In genomic region chr1:116496380-116496779, GRCh38 we compare ENCODE assay signal across 10 cellular contexts.
DNase-seq lines count a peak whose midpoint lies in the region; ATAC-seq, FAIRE-seq and TF ChIP-seq lines count a peak whose summit lies in the region.
"Had no signal": no experiment of that assay in that cellular context is flagged by ENCODE, and none has a peak within 500 bp of the region (broad histone marks: within the 10 kb centered on the region; RNA-seq: fewer than 3 reads in every experiment).

No MANE protein-coding gene starts in this region.

- no peaks in the 10 kb centered on the region for H3K9me3 Mint-ChIP-seq in activated CD4-positive, alpha-beta T cell treated with anti-CD3 and anti-CD28 coated beads, Interleukin-2, amount 10 ng/mL, durations not matched to agents 24 days and 14 days

- no peaks in the 10 kb centered on the region for H3K27me3 ChIP-seq in upper lobe of left lung

- peaks cover 19 to 43% (median 32%) of the 10 kb centered on the region in 4 donors for H3K4me1 ChIP-seq in upper lobe of left lung

- H3K36me3 ChIP-seq in upper lobe of left lung, result no peaks in the 10 kb centered on the region

- peak overlapping the region; percentile 52 to 75 (median 64) for H3K27ac ChIP-seq in upper lobe of left lung

- no peak for TF ChIP-seq POLR2A in upper lobe of left lung (IDR thresholded peaks at IDR 0.05)

- intact Hi-C loops in activated CD4-positive, alpha-beta T cell treated with anti-CD3 and anti-CD28 coated beads, Interleukin-2, amount 10 ng/mL, durations not matched to agents 24 days and 14 days (cut with micrococcal nuclease), result loop anchor here (5.0 kb wide), 1 partner anchor 689 kb away; no protein-coding TSS in a partner anchor

- TF ChIP-seq EP300 in upper lobe of left lung (IDR thresholded peaks at IDR 0.05), result no peak

- FAIRE-seq in HTR-8/SVneo (lab: Jason Lieb, UNC), result no peak
- FAIRE-seq: islet of Langerhans had no signal

- WGBS in upper lobe of left lung, 2 donors, result 49 to 58% methylated on average over 3 of the region's 3 CpGs

- peaks cover 33% of the 10 kb centered on the region for H3K4me1 Mint-ChIP-seq in activated CD4-positive, alpha-beta T cell treated with anti-CD3 and anti-CD28 coated beads, Interleukin-2, amount 10 ng/mL, durations not matched to agents 24 days and 14 days

- no peaks in the 10 kb centered on the region for H3K27me3 Mint-ChIP-seq in activated CD4-positive, alpha-beta T cell treated with anti-CD3 and anti-CD28 coated beads, Interleukin-2, amount 10 ng/mL, durations not matched to agents 24 days and 14 days

- peak; percentile 58 for ATAC-seq in left lobe of liver
- peak in 1 of 2 donors; percentile 56 for ATAC-seq in upper lobe of left lung (ENCODE audit: low FRiP score in 2 of 2)
- ATAC-seq in GM21381 (IDR thresholded peaks at IDR 0.05; ENCODE audit: unreplicated experiment), result no peak

- H3K36me3 Mint-ChIP-seq in activated CD4-positive, alpha-beta T cell treated with anti-CD3 and anti-CD28 coated beads, Interleukin-2, amount 10 ng/mL, durations not matched to agents 24 days and 14 days (ENCODE audit: low read depth), result peaks cover 7% of the 10 kb centered on the region

- no peak overlapping the region for H3K4me3 ChIP-seq in upper lobe of left lung

- TF ChIP-seq CTCF in upper lobe of left lung (IDR thresholded peaks at IDR 0.05), result no peak
- TF ChIP-seq CTCF in GM10266 (IDR thresholded peaks at IDR 0.05; ENCODE audit: control insufficient read depth, insufficient read depth, low read depth, missing control alignments), result no peak

- no peak overlapping the region for H3K4me3 Mint-ChIP-seq in activated CD4-positive, alpha-beta T cell treated with anti-CD3 and anti-CD28 coated beads, Interleukin-2, amount 10 ng/mL, durations not matched to agents 24 days and 14 days

- no peak for DNase-seq in activated CD4-positive, alpha-beta T cell treated with anti-CD3 and anti-CD28 coated beads, Interleukin-2, amount 10 ng/mL, durations not matched to agents 24 days and 14 days
- no peak for DNase-seq in activated CD4-positive, alpha-beta T cell treated with anti-CD3 and anti-CD28 coated beads, Interleukin-2, amount 50 U/mL, for 1 hour
- peak; percentile 45 for DNase-seq in amniotic epithelial cell (ENCODE audit: low read depth)
- DNase-seq in left lobe of liver (ENCODE audit: low spot score), result peak; percentile 86
- peak in 1 of 2 donors; percentile 55 for DNase-seq in upper lobe of left lung
- DNase-seq in HTR-8/SVneo (ENCODE audit: insufficient read length, low spot score), result no peak
- no peak for DNase-seq in GM10266 (ENCODE audit: extremely low spot score)
- DNase-seq: NCI-H2227 treated with DMSO at 0.1 percent for 48 hours had no signal

- H3K9me3 ChIP-seq in upper lobe of left lung, result no peaks in the 10 kb centered on the region

- H3K27ac Mint-ChIP-seq in activated CD4-positive, alpha-beta T cell treated with anti-CD3 and anti-CD28 coated beads, Interleukin-2, amount 10 ng/mL, durations not matched to agents 24 days and 14 days, result peak overlapping the region; percentile 79

Comparison
In these comparisons a context has a peak if more than half of its experiments do, and no peak if none do; other contexts are left out.
1. DNase-seq: peak in amniotic epithelial cell (single experiment) and left lobe of liver (single experiment); none in activated CD4-positive, alpha-beta T cell treated with anti-CD3 and anti-CD28 coated beads, Interleukin-2, amount 10 ng/mL, durations not matched to agents 24 days and 14 days (single experiment), activated CD4-positive, alpha-beta T cell treated with anti-CD3 and anti-CD28 coated beads, Interleukin-2, amount 50 U/mL, for 1 hour (single experiment), HTR-8/SVneo (single experiment) and GM10266 (single experiment).